ENCODE assay signal across 18 cellular contexts in genomic region chr3:149828390-149828789, GRCh38. TPM values are rescaled to one million over a fixed set of nuclear protein-coding genes. Genes with fewer than 3 reads are reported as not detected.
DNase-seq lines count a peak whose midpoint lies in the region; ATAC-seq, FAIRE-seq and TF ChIP-seq lines count a peak whose summit lies in the region.
"Had no signal": no experiment of that assay in that cellular context is flagged by ENCODE, and none has a peak within 500 bp of the region (broad histone marks: within the 10 kb centered on the region; RNA-seq: fewer than 3 reads in every experiment).

No MANE protein-coding gene starts in this region.

- H3K4me3 ChIP-seq in A549 (no peak overlapping the region), dorsolateral prefrontal cortex (peak overlapping the region in 3 of 59 donors; percentile 3 to 23 (median 10))
- H3K4me3 ChIP-seq: GM12878, HAP-1 had no signal

- FAIRE-seq in A549 (lab: Jason Lieb, UNC): peak; percentile 83
- FAIRE-seq: GM12878 had no signal

- ATAC-seq in A549: no peak
- ATAC-seq in GM21723 (IDR thresholded peaks at IDR 0.05; ENCODE audit: unreplicated experiment): no peak
- ATAC-seq in GM18511 (IDR thresholded peaks at IDR 0.05; ENCODE audit: unreplicated experiment): no peak
- ATAC-seq: GM12878 had no signal

- H3K4me1 ChIP-seq in A549: no peaks in the 10 kb centered on the region

- TF ChIP-seq EP300 in A549 (IDR thresholded peaks at IDR 0.05): no peak

- intact Hi-C loops in dorsolateral prefrontal cortex (cut with DNase I): no loop called here

- CTCF ChIA-PET in A549 (lab: Yijun Ruan, JAX): no interaction called here

- TF ChIP-seq CTCF in A549 (IDR thresholded peaks at IDR 0.05) (no peak), dorsolateral prefrontal cortex (IDR thresholded peaks at IDR 0.05 in 54 of 56, conservative IDR thresholded peaks at IDR 0.05 in 2 of 56; ENCODE audit: low read depth in 1 of 56, partially characterized antibody in 56 of 56) (no peak)

- no peaks in the 10 kb centered on the region for H3K27me3 ChIP-seq in dorsolateral prefrontal cortex
- H3K27me3 ChIP-seq: BLaER1 treated with 17β-estradiol and CSF1 and Interleukin-3, amounts not matched to agents 10 nM and 100 nM had no signal

- DNase-seq in A549 (ENCODE audit: low read depth in 1 of 2, low spot score in 1 of 2): no peak
- no peak for DNase-seq in dorsolateral prefrontal cortex
- peak; percentile 34 for DNase-seq in medulla oblongata (ENCODE audit: extremely low spot score)
- DNase-seq in superior temporal gyrus (ENCODE audit: extremely low spot score): peak; percentile 62
- no peak for DNase-seq in activated CD4-positive, alpha-beta T cell treated with anti-CD3 and anti-CD28 coated beads for 1 hour
- no peak for DNase-seq in GF-D8 (lab: John Stamatoyannopoulos, UW)
- DNase-seq: AML-193; CD4-positive, CD25-positive, alpha-beta regulatory T cell; DMS 273 treated with DMSO at 0.1 percent for 48 hours; GOT3 had no signal

- POLR2A ChIA-PET in A549 (lab: Yijun Ruan, JAX): no interaction called here

- no peak overlapping the region for H3K27ac ChIP-seq in A549
- H3K27ac ChIP-seq in dorsolateral prefrontal cortex: peak overlapping the region in 50 of 59 donors; percentile 13 to 89 (median 67)
- H3K27ac ChIP-seq: 22Rv1 had no signal

- 94% methylated on average over 1 of the region's 1 CpG for WGBS in A549 (ENCODE audit: missing lambda C conversion rate)

- peaks cover 25% of the 10 kb centered on the region for H3K9me3 ChIP-seq in A549

- no peak for TF ChIP-seq RAD21 in A549 (conservative IDR thresholded peaks at IDR 0.05 in 1 of 2, IDR thresholded peaks at IDR 0.05 in 1 of 2)

- TF ChIP-seq POLR2A in A549 (IDR thresholded peaks at IDR 0.05; ENCODE audit: low read length): no peak

- H3K4me2 ChIP-seq in A549: no peak overlapping the region

TF ChIP-seq in A549, 52 proteins besides CTCF, POLR2A, EP300 and RAD21:
- TF ChIP-seq SREBF2 (IDR thresholded peaks at IDR 0.05): no peak
- no peak for TF ChIP-seq KDM1A (IDR thresholded peaks at IDR 0.05; ENCODE audit: low read depth)
- no peak for TF ChIP-seq CHD2 (IDR thresholded peaks at IDR 0.05; ENCODE audit: low read length, partially characterized antibody)
- no peak for TF ChIP-seq PHF8 (IDR thresholded peaks at IDR 0.05; ENCODE audit: borderline replicate concordance, low read depth)
- no peak for TF ChIP-seq EHMT2 (IDR thresholded peaks at IDR 0.05; ENCODE audit: low read depth)
- no peak for TF ChIP-seq NR3C1 (IDR thresholded peaks at IDR 0.05)
- no peak for TF ChIP-seq E2F6 (IDR thresholded peaks at IDR 0.05; ENCODE audit: borderline replicate concordance, low read depth)
- no peak for TF ChIP-seq HOXB13 (CRISPR knock-in tag; IDR thresholded peaks at IDR 0.05; ENCODE audit: low read depth)
- no peak for TF ChIP-seq BCL3 (IDR thresholded peaks at IDR 0.05)
- no peak for TF ChIP-seq BHLHE40 (IDR thresholded peaks at IDR 0.05; ENCODE audit: low read depth, low read length)
- no peak for TF ChIP-seq MAFK (IDR thresholded peaks at IDR 0.05; ENCODE audit: partially characterized antibody)
- no peak for TF ChIP-seq JUN (IDR thresholded peaks at IDR 0.05)
- no peak for TF ChIP-seq RFX5 (IDR thresholded peaks at IDR 0.05)
- TF ChIP-seq TFCP2L1 (CRISPR knock-in tag; IDR thresholded peaks at IDR 0.05): no peak
- no peak for TF ChIP-seq EHF (CRISPR knock-in tag; IDR thresholded peaks at IDR 0.05)
- TF ChIP-seq HDAC2 (IDR thresholded peaks at IDR 0.05): no peak
- TF ChIP-seq NFE2L2 (conservative IDR thresholded peaks at IDR 0.05; ENCODE audit: low read length): no peak

RNA-seq across cellular contexts. Expression of gene RNF13, which starts 15.4 kb away (rescaled TPM):
- polyA plus RNA-seq in A549 (2011; rRNA removed) (100 and 102 TPM in 2 replicates), A549 (2017; fragmentation: RNase III; extraction: RNeasy Plus Mini Kit Qiagen cat#74134 plus additional on column Dnase treatment) (39.0 to 46.2 TPM (median 44.5 TPM) in 3 replicates)
- 17.0 and 18.0 TPM in 2 replicates for polyA plus RNA-seq in A549 (2012; cell fraction: cytosol; rRNA removed)
- polyA plus RNA-seq in A549 (2012; cell fraction: nucleus; rRNA removed): 10.5 and 11.5 TPM in 2 replicates
- polyA minus RNA-seq in A549 (2011; rRNA and poly(A)+ RNA removed): 96.6 and 97.9 TPM in 2 replicates
- 100 to 1,000 TPM in 105 of 120 experiments, 10 to 100 TPM in 15; 80.2 to 336 (median 136) TPM for total RNA-seq in dorsolateral prefrontal cortex

RNA-seq across cellular contexts. Expression of gene ANKUB1, which starts 36.0 kb away (rescaled TPM):
- polyA plus RNA-seq in A549 (2011; rRNA removed) (0.08 TPM in 1 of 2 replicates, not detected in the other), A549 (2017; fragmentation: RNase III; extraction: RNeasy Plus Mini Kit Qiagen cat#74134 plus additional on column Dnase treatment) (not detected in 3 replicates)
- not detected in 2 replicates for polyA plus RNA-seq in A549 (2012; cell fraction: cytosol; rRNA removed)
- polyA plus RNA-seq in A549 (2012; cell fraction: nucleus; rRNA removed): 0.05 TPM in 1 of 2 replicates, not detected in the other
- not detected in 2 replicates for polyA minus RNA-seq in A549 (2011; rRNA and poly(A)+ RNA removed)
- 1 to 10 TPM in 2 of 120 experiments, under 1 TPM in 22, not detected in 96; 0.20 to 1.4 (median 0.36) TPM for total RNA-seq in dorsolateral prefrontal cortex
- total RNA-seq: CD4-positive, CD25-positive, alpha-beta regulatory T cell; Daoy; GM12878; HT1080 had no signal
- polyA plus RNA-seq: CD4-positive, CD25-positive, alpha-beta regulatory T cell had no signal

Comparison
In these comparisons a context has a peak if more than half of its experiments do, and no peak if none do; other contexts are left out.
1. DNase-seq: peak in medulla oblongata (single experiment) and superior temporal gyrus (single experiment); none in A549 (0 of 2), dorsolateral prefrontal cortex (0 of 10), activated CD4-positive, alpha-beta T cell treated with anti-CD3 and anti-CD28 coated beads for 1 hour (single experiment) and GF-D8 (single experiment).
2. H3K27ac ChIP-seq: peak in dorsolateral prefrontal cortex (50 of 59); none in A549 (0 of 2).